ENCODE assay signal across 30 cellular contexts in genomic region chr5:132342291-132343180, GRCh38. TPM values are rescaled to one million over a fixed set of nuclear protein-coding genes. Genes with fewer than 3 reads are reported as not detected.
A peak's percentile ranks its signal among the peaks of the same experiment; 100 is the strongest.
DNase-seq lines count a peak whose midpoint lies in the region; ATAC-seq, FAIRE-seq and TF ChIP-seq lines count a peak whose summit lies in the region.
"Had no signal": no experiment of that assay in that cellular context is flagged by ENCODE, and none has a peak within 500 bp of the region (broad histone marks: within the 10 kb centered on the region; RNA-seq: fewer than 3 reads in every experiment).

No MANE protein-coding gene starts in this region.

- no peaks in the 10 kb centered on the region for H3K27me3 Mint-ChIP-seq in type B pancreatic cell
- H3K27me3 Mint-ChIP-seq: activated naive CD8-positive, alpha-beta T cell treated with anti-CD3 and anti-CD28 coated beads for 36 hours had no signal

- H3K4me1 ChIP-seq in A549 (peaks cover 25% of the 10 kb centered on the region), adipocyte (ENCODE audit: control insufficient read depth, insufficient read depth, low read length) (peaks cover 4% of the 10 kb centered on the region), right cardiac atrium (ENCODE audit: control insufficient read depth, insufficient read depth, low read length) (no peaks in the 10 kb centered on the region)
- H3K4me1 ChIP-seq: body of pancreas, left lung, sigmoid colon had no signal

- no peak overlapping the region for H3K27ac Mint-ChIP-seq in type B pancreatic cell
- H3K27ac Mint-ChIP-seq: activated naive CD8-positive, alpha-beta T cell treated with anti-CD3 and anti-CD28 coated beads for 36 hours; activated T-cell treated with anti-CD3 and anti-CD28 coated beads, Interleukin-2, amount 50 U/mL, for 72 hours; endodermal cell; natural killer cell had no signal

- H3K4me3 Mint-ChIP-seq in type B pancreatic cell: no peak overlapping the region
- H3K4me3 Mint-ChIP-seq: activated naive CD8-positive, alpha-beta T cell treated with anti-CD3 and anti-CD28 coated beads for 36 hours; activated T-cell treated with anti-CD3 and anti-CD28 coated beads, Interleukin-2, amount 50 U/mL, for 72 hours; endodermal cell; natural killer cell had no signal

- DNase-seq in A549 (ENCODE audit: low read depth in 1 of 2, low spot score in 1 of 2): no peak
- DNase-seq in HK-2 (ENCODE audit: unreplicated experiment): peak; percentile 6
- peak; percentile 37 for DNase-seq in adipocyte (ENCODE audit: low read depth)
- no peak for DNase-seq in right cardiac atrium
- DNase-seq in D721Med (ENCODE audit: insufficient read length, low spot score): no peak
- DNase-seq in type B pancreatic cell (ENCODE audit: extremely low spot score, unreplicated experiment): no peak
- DNase-seq in NCI-H446 (lab: John Stamatoyannopoulos, UW): no peak
- DNase-seq: activated CD4-positive, alpha-beta T cell treated with anti-CD3 and anti-CD28 coated beads for 4 hours; activated naive CD8-positive, alpha-beta T cell treated with anti-CD3 and anti-CD28 coated beads for 36 hours; activated T-cell treated with anti-CD3 and anti-CD28 coated beads, Interleukin-2, amount 50 U/mL, for 72 hours; body of pancreas; DMS 273 treated with DMSO at 0.1 percent for 48 hours; endodermal cell; GDM1; glutamatergic neuron; left lung; midbrain; natural killer cell; NCI-H1092; NCI-H1930; NCI-H2227 treated with DMSO at 0.1 percent for 48 hours; NCI-H748 treated with DMSO at 0.1 percent for 48 hours; OCI-M1; SHP77 treated with DMSO at 0.1 percent for 48 hours; sigmoid colon; substantia nigra had no signal

- H3K9me3 Mint-ChIP-seq in type B pancreatic cell: no peaks in the 10 kb centered on the region
- H3K9me3 Mint-ChIP-seq: activated naive CD8-positive, alpha-beta T cell treated with anti-CD3 and anti-CD28 coated beads for 36 hours; natural killer cell had no signal

- no peaks in the 10 kb centered on the region for H3K4me1 Mint-ChIP-seq in type B pancreatic cell (ENCODE audit: unreplicated experiment)
- H3K4me1 Mint-ChIP-seq: activated naive CD8-positive, alpha-beta T cell treated with anti-CD3 and anti-CD28 coated beads for 36 hours; natural killer cell had no signal

- H3K9ac ChIP-seq in adipocyte (ENCODE audit: low read length): no peak overlapping the region

- H3K4me2 ChIP-seq in A549: no peak overlapping the region

- H3K27me3 ChIP-seq in adipocyte (replicated peaks; ENCODE audit: control insufficient read depth, insufficient read depth, low read length) (no peaks in the 10 kb centered on the region), right cardiac atrium (ENCODE audit: control insufficient read depth, insufficient read depth) (no peaks in the 10 kb centered on the region)
- H3K27me3 ChIP-seq: body of pancreas, left lung, sigmoid colon had no signal

- TF ChIP-seq RAD21 in A549 (conservative IDR thresholded peaks at IDR 0.05 in 1 of 2, IDR thresholded peaks at IDR 0.05 in 1 of 2): no peak

- TF ChIP-seq POLR2A in A549 (IDR thresholded peaks at IDR 0.05; ENCODE audit: low read length): no peak

- H3K4me3 ChIP-seq in A549 (no peak overlapping the region), adipocyte (ENCODE audit: low read length) (no peak overlapping the region), right cardiac atrium (ENCODE audit: low read length) (no peak overlapping the region)
- H3K4me3 ChIP-seq: body of pancreas, coronary artery, left lung, sigmoid colon had no signal

- H3K27ac ChIP-seq in A549 (no peak overlapping the region), right cardiac atrium (ENCODE audit: low read length) (no peak overlapping the region)
- H3K27ac ChIP-seq: body of pancreas, C4-2B, coronary artery, left lung, sigmoid colon had no signal

- FAIRE-seq in A549 (lab: Jason Lieb, UNC) (no peak), D721Med (lab: Jason Lieb, UNC) (no peak)

- TF ChIP-seq CTCF in A549 (IDR thresholded peaks at IDR 0.05) (no peak), D721Med (IDR thresholded peaks at IDR 0.05; ENCODE audit: insufficient read depth, missing control alignments) (no peak), type B pancreatic cell (conservative IDR thresholded peaks at IDR 0.05) (no peak)

- peaks cover 16% of the 10 kb centered on the region for H3K36me3 ChIP-seq in adipocyte (ENCODE audit: control insufficient read depth, insufficient read depth, low read length, severe bottlenecking)

- no peak for TF ChIP-seq EP300 in A549 (IDR thresholded peaks at IDR 0.05)

- CTCF ChIA-PET in A549 (lab: Yijun Ruan, JAX): interaction anchor here (1.0 kb wide), 1 partner anchor 153 kb away, joined by 3 read pairs; no protein-coding TSS in a partner anchor

- POLR2A ChIA-PET in A549 (lab: Yijun Ruan, JAX): no interaction called here

- WGBS in A549 (ENCODE audit: missing lambda C conversion rate): 73% methylated on average over 5 of the region's 5 CpGs
- 59% methylated on average over 5 of the region's 5 CpGs for WGBS in right cardiac atrium

- intact Hi-C loops in right cardiac atrium (cut with DNase I): no loop called here

- no peak; a peak in 2 of 6 replicates for ATAC-seq in A549
- ATAC-seq in right cardiac atrium: peak; percentile 61 to 68
- no peak for ATAC-seq in GM19452 (IDR thresholded peaks at IDR 0.05; ENCODE audit: unreplicated experiment)
- ATAC-seq: activated T-cell treated with anti-CD3 and anti-CD28 coated beads, Interleukin-2, amount 50 U/mL, for 72 hours; body of pancreas; HCT116; left lung; natural killer cell had no signal

- peaks cover 31% of the 10 kb centered on the region for H3K36me3 Mint-ChIP-seq in type B pancreatic cell
- H3K36me3 Mint-ChIP-seq: natural killer cell had no signal

- H3K9me3 ChIP-seq in A549 (no peaks in the 10 kb centered on the region), adipocyte (ENCODE audit: control insufficient read depth, low read length) (no peaks in the 10 kb centered on the region), right cardiac atrium (ENCODE audit: control insufficient read depth, low read length) (no peaks in the 10 kb centered on the region)
- H3K9me3 ChIP-seq: body of pancreas, left lung, sigmoid colon had no signal

TF ChIP-seq in A549, 52 proteins besides CTCF, POLR2A, EP300 and RAD21:
- TF ChIP-seq CEBPB (IDR thresholded peaks at IDR 0.05): peak; percentile 73 to 86; a peak in 3 of 4 replicates
- TF ChIP-seq HOXB5 (CRISPR knock-in tag; IDR thresholded peaks at IDR 0.05): no peak

RNA-seq across cellular contexts. Expression of gene SLC22A5, which starts 27.0 kb away (rescaled TPM):
- polyA plus RNA-seq in A549 (2011; rRNA removed) (35.3 and 44.8 TPM in 2 replicates), A549 (2017; fragmentation: RNase III; extraction: RNeasy Plus Mini Kit Qiagen cat#74134 plus additional on column Dnase treatment) (27.4 to 33.2 TPM (median 28.4 TPM) in 3 replicates), right cardiac atrium (5.7 TPM)
- 28.3 and 41.2 TPM in 2 replicates for polyA plus RNA-seq in A549 (2012; cell fraction: cytosol; rRNA removed)
- polyA plus RNA-seq in A549 (2012; cell fraction: nucleus; rRNA removed): 102 and 117 TPM in 2 replicates
- 69.1 and 93.8 TPM in 2 replicates for polyA minus RNA-seq in A549 (2011; rRNA and poly(A)+ RNA removed)
- total RNA-seq in right cardiac atrium (10 to 100 TPM in 3 of 4 donors, 1 to 10 TPM in 1; 9.3 to 17.5 (median 14.4) TPM), type B pancreatic cell (ENCODE audit: low replicate concordance) (21.6 and 39.3 TPM in 2 replicates)

RNA-seq across cellular contexts. Expression of gene SLC22A4, which starts 48.3 kb away (rescaled TPM):
- polyA plus RNA-seq in A549 (2011; rRNA removed) (4.1 and 4.6 TPM in 2 replicates), A549 (2017; fragmentation: RNase III; extraction: RNeasy Plus Mini Kit Qiagen cat#74134 plus additional on column Dnase treatment) (3.2 to 4.2 TPM (median 3.6 TPM) in 3 replicates), right cardiac atrium (0.86 TPM)
- polyA plus RNA-seq in A549 (2012; cell fraction: cytosol; rRNA removed): 2.1 and 3.2 TPM in 2 replicates
- polyA plus RNA-seq in A549 (2012; cell fraction: nucleus; rRNA removed): 8.2 and 10.1 TPM in 2 replicates
- polyA minus RNA-seq in A549 (2011; rRNA and poly(A)+ RNA removed): 5.6 and 6.8 TPM in 2 replicates
- total RNA-seq in right cardiac atrium (1 to 10 TPM; 1.9 to 6.5 (median 2.4) TPM), type B pancreatic cell (ENCODE audit: low replicate concordance) (1.3 and 2.0 TPM in 2 replicates)
- total RNA-seq: body of pancreas had no signal

Comparison
In these comparisons a context has a peak if more than half of its experiments do, and no peak if none do; other contexts are left out.
1. ATAC-seq: peak in right cardiac atrium (2 of 2); none in A549 (0 of 2) and GM19452 (single experiment).
2. DNase-seq: peak in HK-2 (single experiment) and adipocyte (single experiment); none in A549 (0 of 2), right cardiac atrium (0 of 3), D721Med (single experiment), type B pancreatic cell (single experiment) and NCI-H446 (0 of 2).